8 cellular contexts compared by ENCODE assay signal in the genomic region with DNA sequence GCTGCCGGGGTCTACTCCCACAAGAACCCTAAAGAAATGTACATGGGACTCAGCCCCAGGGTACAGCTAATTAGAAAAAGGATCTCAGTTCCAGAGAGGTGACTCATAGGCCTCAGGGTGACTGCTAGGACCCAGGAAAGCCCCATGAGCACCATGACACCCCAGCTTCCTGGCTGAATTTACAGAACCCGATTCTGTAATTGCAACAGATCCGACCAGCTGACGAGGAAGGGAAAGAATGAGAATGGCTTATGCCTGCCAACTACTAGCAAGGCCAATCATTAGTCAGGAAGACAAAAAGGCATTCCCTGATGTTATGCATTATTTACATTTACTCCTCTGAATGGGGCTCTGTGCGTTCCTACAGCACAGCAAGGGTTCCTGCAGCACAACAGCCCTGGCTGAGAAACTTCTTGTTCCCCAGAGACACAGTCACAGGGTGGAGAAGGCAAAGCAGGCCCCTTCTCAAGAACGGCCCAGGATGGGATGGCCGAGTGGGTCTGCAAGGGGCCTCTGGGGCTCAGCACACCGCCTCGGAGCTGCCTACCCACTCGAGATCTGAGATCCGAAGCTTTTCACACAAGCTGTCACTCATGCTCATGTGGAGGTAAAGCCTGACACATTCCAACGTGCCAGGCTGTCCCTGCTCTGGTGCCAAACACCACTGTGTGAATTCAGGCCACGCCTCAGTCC. TPM values are rescaled to one million over a fixed set of nuclear protein-coding genes. Genes with fewer than 3 reads are reported as not detected.
A peak's percentile ranks its signal among the peaks of the same experiment; 100 is the strongest.
DNase-seq lines count a peak whose midpoint lies in the region; FAIRE-seq and TF ChIP-seq lines count a peak whose summit lies in the region.

No MANE protein-coding gene starts in this region.

- TF ChIP-seq CTCF in endodermal cell (conservative IDR thresholded peaks at IDR 0.05), result no peak
- no peak for TF ChIP-seq CTCF in osteocyte (IDR thresholded peaks at IDR 0.05)
- no peak for TF ChIP-seq CTCF in OCI-LY7 (conservative IDR thresholded peaks at IDR 0.05; ENCODE audit: low read length)

- no peaks in the 10 kb centered on the region for H3K27me3 Mint-ChIP-seq in endodermal cell (ENCODE audit: insufficient read depth)
- H3K27me3 Mint-ChIP-seq in osteocyte (ENCODE audit: unreplicated experiment), result no peaks in the 10 kb centered on the region

- H3K27ac ChIP-seq in HUES6 (ENCODE audit: low read depth, low read length), result peak overlapping the region; percentile 57; the same call in 1 of the 2 replicates
- peak overlapping the region; percentile 40 for H3K27ac ChIP-seq in endodermal cell (ENCODE audit: low read depth, low read length)
- no peak overlapping the region for H3K27ac ChIP-seq in OCI-LY7 (ENCODE audit: low read depth, low read length, poor library complexity, severe bottlenecking)

- H3K27ac Mint-ChIP-seq in endodermal cell (peak overlapping the region; percentile 79), osteocyte (ENCODE audit: unreplicated experiment) (peak overlapping the region; percentile 80)

- POLR2A ChIA-PET in OCI-LY7 (lab: Charles Lee), result interaction anchor here (0.6 kb wide), 1 partner anchor 9 kb away, joined by 4 read pairs; no protein-coding TSS in a partner anchor

- H3K9me3 ChIP-seq in HUES6 (ENCODE audit: control insufficient read depth, insufficient read depth, low read depth, low read length) (no peaks in the 10 kb centered on the region), endodermal cell (ENCODE audit: control insufficient read depth, low read length) (no peaks in the 10 kb centered on the region), OCI-LY7 (ENCODE audit: low read length) (no peaks in the 10 kb centered on the region)

- H3K4me1 ChIP-seq in HUES6 (ENCODE audit: control insufficient read depth, insufficient read depth, low read length) (peaks cover 17% of the 10 kb centered on the region), endodermal cell (ENCODE audit: control insufficient read depth, insufficient read depth, low read length) (peaks cover 8% of the 10 kb centered on the region), OCI-LY7 (ENCODE audit: insufficient read depth, low read length, poor library complexity, severe bottlenecking) (peaks cover 6% of the 10 kb centered on the region)

- H3K4me2 ChIP-seq in OCI-LY7 (ENCODE audit: low read length), result no peak overlapping the region

- no peaks in the 10 kb centered on the region for H3K36me3 Mint-ChIP-seq in endodermal cell (ENCODE audit: low read depth)
- no peaks in the 10 kb centered on the region for H3K36me3 Mint-ChIP-seq in osteocyte (ENCODE audit: unreplicated experiment)

- BruUV-seq in OCI-LY7 (replicated peaks; lab: Mats Ljungman, UMichigan), result no TSS peak

- H3K36me3 ChIP-seq in HUES6 (ENCODE audit: control insufficient read depth, insufficient read depth, low read length), result no peaks in the 10 kb centered on the region
- H3K36me3 ChIP-seq in endodermal cell (ENCODE audit: control insufficient read depth, insufficient read depth, low read length), result no peaks in the 10 kb centered on the region
- H3K36me3 ChIP-seq in OCI-LY7 (ENCODE audit: insufficient read depth, low read length), result no peaks in the 10 kb centered on the region

- no peak overlapping the region for H2AFZ ChIP-seq in OCI-LY7 (ENCODE audit: low read length)

- H3K27me3 ChIP-seq in HUES6 (ENCODE audit: control insufficient read depth, insufficient read depth, low read length) (no peaks in the 10 kb centered on the region), endodermal cell (ENCODE audit: control insufficient read depth, insufficient read depth, low read length, poor library complexity, severe bottlenecking) (no peaks in the 10 kb centered on the region)

- peak; percentile 17 for DNase-seq in NK-92 treated with Interleukin-12 subunit alpha and Interleukin-12 subunit beta, amount 100 ng/mL, for 24 hours (lab: John Stamatoyannopoulos, UW)
- no peak for DNase-seq in NK-92 (lab: John Stamatoyannopoulos, UW; ENCODE audit: unreplicated experiment)
- peak; percentile 56 for DNase-seq in activated CD4-positive, alpha-beta T cell treated with anti-CD3 and anti-CD28 coated beads, Interleukin-2, amount 50 U/mL, for 1 hour
- DNase-seq in endodermal cell, result peak; percentile 67
- DNase-seq in osteocyte (ENCODE audit: extremely low spot score, unreplicated experiment), result no peak
- no peak for DNase-seq in frontal cortex (ENCODE audit: low spot score in 2 of 2)
- no peak for DNase-seq in OCI-LY7 (ENCODE audit: low spot score)

- H4K20me1 ChIP-seq in OCI-LY7 (ENCODE audit: insufficient read depth, low read length), result no peaks in the 10 kb centered on the region

- H3K4me1 Mint-ChIP-seq in endodermal cell, result peaks cover 12% of the 10 kb centered on the region
- H3K4me1 Mint-ChIP-seq in osteocyte (ENCODE audit: unreplicated experiment), result peaks cover 15% of the 10 kb centered on the region

- intact Hi-C loops in OCI-LY7 (cut with micrococcal nuclease; ENCODE audit: unreplicated experiment), result no loop called here

- WGBS in endodermal cell (ENCODE audit: insufficient coverage in 1 of 2, insufficient read length in 1 of 2), 2 experiments, result 69 to 71% methylated on average over 11 to 13 of the region's 13 CpGs

- FAIRE-seq in frontal cortex (lab: Jason Lieb, UNC), result no peak

- CTCF ChIA-PET in OCI-LY7 (lab: Charles Lee; ENCODE audit: unreplicated experiment), result no interaction called here

- H3K4me3 Mint-ChIP-seq in endodermal cell (no peak overlapping the region), osteocyte (ENCODE audit: unreplicated experiment) (no peak overlapping the region)

- H3K9me3 Mint-ChIP-seq in endodermal cell, result no peaks in the 10 kb centered on the region
- H3K9me3 Mint-ChIP-seq in osteocyte (ENCODE audit: unreplicated experiment), result no peaks in the 10 kb centered on the region

- no peaks in the 10 kb centered on the region for H3K79me2 ChIP-seq in OCI-LY7 (ENCODE audit: insufficient read depth, low read depth, low read length)

- H3K9me2 ChIP-seq in OCI-LY7 (ENCODE audit: insufficient read depth, low read length), result no peaks in the 10 kb centered on the region

- H3K9ac ChIP-seq in HUES6 (ENCODE audit: low read length) (peak overlapping the region; percentile 49), endodermal cell (ENCODE audit: extremely low read depth, low read length, poor library complexity, severe bottlenecking) (no peak overlapping the region)

- peak overlapping the region; percentile 7; the same call in 1 of the 2 replicates for H3K4me3 ChIP-seq in HUES6 (ENCODE audit: low read depth, low read length)
- no peak overlapping the region for H3K4me3 ChIP-seq in endodermal cell (ENCODE audit: low read length)
- no peak overlapping the region for H3K4me3 ChIP-seq in OCI-LY7 (ENCODE audit: low read depth, low read length, poor library complexity, severe bottlenecking)

RNA-seq across cellular contexts. Expression of gene PBX4, which starts 27.2 kb away (rescaled TPM):
- total RNA-seq in endodermal cell, result 1 to 10 TPM; 4.1 to 8.6 TPM
- polyA plus RNA-seq in endodermal cell (2013, experiment 1 of 2), result 11.8 TPM
- polyA plus RNA-seq in endodermal cell (2013, experiment 2 of 2), result 12.8 TPM
- total RNA-seq in osteocyte, result 0.46 and 0.52 TPM in 2 replicates
- 11.4 TPM for total RNA-seq in frontal cortex
- 5.1 and 6.7 TPM in 2 replicates for total RNA-seq in OCI-LY7 (2014; rRNA removed; shearing (Covaris generic))
- 4.6 and 5.0 TPM in 2 replicates for total RNA-seq in OCI-LY7 (2022)

RNA-seq across cellular contexts. Expression of gene LPAR2, which starts 36.7 kb away (rescaled TPM):
- 10 to 100 TPM; 60.4 to 81.7 TPM for total RNA-seq in endodermal cell
- polyA plus RNA-seq in endodermal cell (2013, experiment 1 of 2), result 111 TPM
- polyA plus RNA-seq in endodermal cell (2013, experiment 2 of 2), result 102 TPM
- total RNA-seq in osteocyte, result 6.8 and 7.4 TPM in 2 replicates
- 14.7 TPM for total RNA-seq in frontal cortex
- 6.0 and 12.4 TPM in 2 replicates for total RNA-seq in OCI-LY7 (2014; rRNA removed; shearing (Covaris generic))
- total RNA-seq in OCI-LY7 (2022), result 17.5 and 18.4 TPM in 2 replicates

RNA-seq across cellular contexts. Expression of gene GMIP, which starts 52.2 kb away (rescaled TPM):
- total RNA-seq in endodermal cell (10 to 100 TPM; 16.5 to 18.7 TPM), osteocyte (10.5 and 12.0 TPM in 2 replicates), frontal cortex (15.1 TPM), OCI-LY7 (2022) (41.6 and 48.7 TPM in 2 replicates)
- 22.7 TPM for polyA plus RNA-seq in endodermal cell (2013, experiment 1 of 2)
- 24.9 TPM for polyA plus RNA-seq in endodermal cell (2013, experiment 2 of 2)
- total RNA-seq in OCI-LY7 (2014; rRNA removed; shearing (Covaris generic)), result 30.1 and 34.7 TPM in 2 replicates

RNA-seq across cellular contexts. Expression of gene CILP2, which starts 53.2 kb away (rescaled TPM):
- total RNA-seq in endodermal cell (1 to 10 TPM; 3.6 to 9.9 TPM), osteocyte (0.63 and 1.1 TPM in 2 replicates), frontal cortex (0.82 TPM), OCI-LY7 (2022) (0.48 and 0.51 TPM in 2 replicates)
- polyA plus RNA-seq in endodermal cell (2013, experiment 1 of 2), result 6.4 TPM
- polyA plus RNA-seq in endodermal cell (2013, experiment 2 of 2), result 6.4 TPM
- total RNA-seq in OCI-LY7 (2014; rRNA removed; shearing (Covaris generic)), result 0.19 TPM in 1 of 2 replicates, not detected in the other

Comparison
In these comparisons a context has a peak if more than half of its experiments do, and no peak if none do; other contexts are left out.
1. DNase-seq: peak in NK-92 treated with Interleukin-12 subunit alpha and Interleukin-12 subunit beta, amount 100 ng/mL, for 24 hours (single experiment), activated CD4-positive, alpha-beta T cell treated with anti-CD3 and anti-CD28 coated beads, Interleukin-2, amount 50 U/mL, for 1 hour (single experiment) and endodermal cell (single experiment); none in NK-92 (single experiment), osteocyte (single experiment), frontal cortex (0 of 2) and OCI-LY7 (single experiment).